Comparison of ENCODE assay signal across 1 cellular context in genomic region chr7:44045226-44046014, GRCh38.
TF ChIP-seq lines count a peak whose summit lies in the region.

No MANE protein-coding gene starts in this region.

TF ChIP-seq in GM12878, 131 proteins besides CTCF, POLR2A, EP300 and RAD21:
- no peak for TF ChIP-seq HDAC2 (IDR thresholded peaks at IDR 0.05)
- TF ChIP-seq WRNIP1 (IDR thresholded peaks at IDR 0.05; ENCODE audit: borderline replicate concordance, low read depth, low read length) = 0 out of 2 replicates have a peak, but pooled peaks have one; percentile 55
- TF ChIP-seq EZH2 (IDR thresholded peaks at IDR 0.05; ENCODE audit: borderline replicate concordance, control insufficient read depth, low read depth, low read length) = no peak
- TF ChIP-seq IKZF2 (IDR thresholded peaks at IDR 0.05) = no peak
- no peak for TF ChIP-seq CHD2 (IDR thresholded peaks at IDR 0.05; ENCODE audit: borderline replicate concordance, low read depth, low read length)
- TF ChIP-seq SUZ12 (IDR thresholded peaks at IDR 0.05; ENCODE audit: unreplicated experiment) = no peak
- TF ChIP-seq EGR1 (IDR thresholded peaks at IDR 0.05; ENCODE audit: borderline replicate concordance in 1 of 2, low read depth in 2 of 2, low read length in 2 of 2) = no peak
- TF ChIP-seq NFIC (IDR thresholded peaks at IDR 0.05; ENCODE audit: low read depth, low read length) = no peak
- no peak for TF ChIP-seq POLR2AphosphoS2 (IDR thresholded peaks at IDR 0.05; ENCODE audit: low read depth, low read length)
- TF ChIP-seq MXI1 (IDR thresholded peaks at IDR 0.05; ENCODE audit: low read depth, low read length) = no peak; the same call in 1 of the 2 replicates
- TF ChIP-seq BCLAF1 (IDR thresholded peaks at IDR 0.05) = no peak
- no peak for TF ChIP-seq TBL1XR1 (IDR thresholded peaks at IDR 0.05; ENCODE audit: low read depth, low read length)
- TF ChIP-seq RB1 (IDR thresholded peaks at IDR 0.05; ENCODE audit: borderline replicate concordance) = no peak
- TF ChIP-seq RELA (IDR thresholded peaks at IDR 0.05; ENCODE audit: borderline replicate concordance, partially characterized antibody) = no peak
- 0 out of 2 replicates have a peak, but pooled peaks have one; percentile 39 for TF ChIP-seq BACH1 (IDR thresholded peaks at IDR 0.05; ENCODE audit: borderline replicate concordance)
- TF ChIP-seq, protein P1, sequence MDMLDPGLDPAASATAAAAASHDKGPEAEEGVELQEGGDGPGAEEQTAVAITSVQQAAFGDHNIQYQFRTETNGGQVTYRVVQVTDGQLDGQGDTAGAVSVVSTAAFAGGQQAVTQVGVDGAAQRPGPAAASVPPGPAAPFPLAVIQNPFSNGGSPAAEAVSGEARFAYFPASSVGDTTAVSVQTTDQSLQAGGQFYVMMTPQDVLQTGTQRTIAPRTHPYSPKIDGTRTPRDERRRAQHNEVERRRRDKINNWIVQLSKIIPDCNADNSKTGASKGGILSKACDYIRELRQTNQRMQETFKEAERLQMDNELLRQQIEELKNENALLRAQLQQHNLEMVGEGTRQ (IDR thresholded peaks at IDR 0.05; ENCODE audit: borderline replicate concordance, low read depth, low read length) = no peak
- TF ChIP-seq FOXM1 (IDR thresholded peaks at IDR 0.05; ENCODE audit: low read depth, low read length) = no peak
- no peak for TF ChIP-seq ZNF384 (IDR thresholded peaks at IDR 0.05; ENCODE audit: borderline replicate concordance, low read depth, low read length)
- peak; percentile 45; the same call in 1 of the 2 replicates for TF ChIP-seq SPI1 (IDR thresholded peaks at IDR 0.05; ENCODE audit: borderline replicate concordance, insufficient read depth, low read depth, low read length)
- TF ChIP-seq ZBED1 (IDR thresholded peaks at IDR 0.05; ENCODE audit: borderline replicate concordance) = no peak
- 0 out of 4 replicates have a peak, but pooled peaks of 1 of the 2 experiments have one; percentile 36 for TF ChIP-seq ETV6 (conservative IDR thresholded peaks at IDR 0.05 in 1 of 2, IDR thresholded peaks at IDR 0.05 in 1 of 2; ENCODE audit: borderline replicate concordance in 1 of 2, low read depth in 1 of 2)
- no peak for TF ChIP-seq CREM (IDR thresholded peaks at IDR 0.05; ENCODE audit: low read depth)
- TF ChIP-seq FOXK2 (IDR thresholded peaks at IDR 0.05) = no peak
- no peak for TF ChIP-seq CHD4 (IDR thresholded peaks at IDR 0.05)
- TF ChIP-seq PAX8 (IDR thresholded peaks at IDR 0.05) = no peak
- TF ChIP-seq RUNX3 (IDR thresholded peaks at IDR 0.05; ENCODE audit: low read length) = peak; percentile 76
